In the genomic region with DNA sequence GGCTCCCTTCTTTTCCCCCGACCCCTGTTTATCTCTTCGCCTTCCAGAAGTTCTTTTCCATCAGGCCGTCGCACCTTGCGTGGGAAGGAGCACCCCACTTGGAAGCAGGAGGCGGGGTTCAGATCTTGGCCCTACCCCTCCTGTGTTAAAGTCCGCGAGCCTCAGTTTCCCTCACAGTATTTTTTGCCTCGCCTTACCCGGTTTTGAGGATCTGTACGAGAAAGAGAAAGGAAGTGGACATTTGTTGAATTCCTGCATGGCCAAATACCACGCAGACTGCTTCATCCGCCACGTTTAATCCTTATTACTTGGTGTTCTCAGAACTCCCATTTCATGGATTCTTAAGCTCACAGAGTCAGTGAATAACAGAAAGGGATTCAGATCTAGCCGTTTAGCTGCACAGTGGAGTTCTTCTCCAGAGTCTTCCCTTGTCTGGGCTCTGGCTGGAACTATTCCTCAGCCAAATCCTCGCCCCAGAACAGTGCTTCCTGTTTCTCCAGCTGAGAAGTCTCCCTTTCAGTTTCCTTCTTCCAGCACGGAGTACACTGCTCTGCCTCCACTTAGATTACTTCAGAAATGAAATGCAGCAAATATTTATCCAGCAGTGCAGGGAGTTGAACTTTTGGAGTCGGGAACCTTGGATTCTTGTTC, we compare ENCODE assay signal across 1 cellular context.
TF ChIP-seq lines count a peak whose summit lies in the region.

No MANE protein-coding gene starts in this region.

TF ChIP-seq in HepG2, 621 proteins besides CTCF, POLR2A, EP300 and RAD21 (continued from another document):
- no peak for TF ChIP-seq ZNF720 (CRISPR knock-in tag; IDR thresholded peaks at IDR 0.05)
- TF ChIP-seq NONO (IDR thresholded peaks at IDR 0.05): no peak
- TF ChIP-seq NONO (CRISPR knock-in tag; conservative IDR thresholded peaks at IDR 0.05): no peak
- TF ChIP-seq, protein P1, sequence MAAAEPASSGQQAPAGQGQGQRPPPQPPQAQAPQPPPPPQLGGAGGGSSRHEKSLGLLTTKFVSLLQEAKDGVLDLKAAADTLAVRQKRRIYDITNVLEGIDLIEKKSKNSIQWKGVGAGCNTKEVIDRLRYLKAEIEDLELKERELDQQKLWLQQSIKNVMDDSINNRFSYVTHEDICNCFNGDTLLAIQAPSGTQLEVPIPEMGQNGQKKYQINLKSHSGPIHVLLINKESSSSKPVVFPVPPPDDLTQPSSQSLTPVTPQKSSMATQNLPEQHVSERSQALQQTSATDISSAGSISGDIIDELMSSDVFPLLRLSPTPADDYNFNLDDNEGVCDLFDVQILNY (CRISPR knock-in tag; conservative IDR thresholded peaks at IDR 0.05): no peak
- TF ChIP-seq ZNF709 (CRISPR knock-in tag; IDR thresholded peaks at IDR 0.05): no peak
- no peak for TF ChIP-seq GATA4 (IDR thresholded peaks at IDR 0.05; ENCODE audit: borderline replicate concordance, low read depth)
- no peak for TF ChIP-seq KDM2A (CRISPR knock-in tag; IDR thresholded peaks at IDR 0.05; ENCODE audit: borderline replicate concordance, low read depth)
- TF ChIP-seq ZNF253 (CRISPR knock-in tag; IDR thresholded peaks at IDR 0.05; ENCODE audit: borderline replicate concordance): no peak
- 0 out of 2 replicates have a peak, but pooled peaks have one; percentile 40 for TF ChIP-seq ISX (CRISPR knock-in tag; conservative IDR thresholded peaks at IDR 0.05)
- TF ChIP-seq, protein P2, sequence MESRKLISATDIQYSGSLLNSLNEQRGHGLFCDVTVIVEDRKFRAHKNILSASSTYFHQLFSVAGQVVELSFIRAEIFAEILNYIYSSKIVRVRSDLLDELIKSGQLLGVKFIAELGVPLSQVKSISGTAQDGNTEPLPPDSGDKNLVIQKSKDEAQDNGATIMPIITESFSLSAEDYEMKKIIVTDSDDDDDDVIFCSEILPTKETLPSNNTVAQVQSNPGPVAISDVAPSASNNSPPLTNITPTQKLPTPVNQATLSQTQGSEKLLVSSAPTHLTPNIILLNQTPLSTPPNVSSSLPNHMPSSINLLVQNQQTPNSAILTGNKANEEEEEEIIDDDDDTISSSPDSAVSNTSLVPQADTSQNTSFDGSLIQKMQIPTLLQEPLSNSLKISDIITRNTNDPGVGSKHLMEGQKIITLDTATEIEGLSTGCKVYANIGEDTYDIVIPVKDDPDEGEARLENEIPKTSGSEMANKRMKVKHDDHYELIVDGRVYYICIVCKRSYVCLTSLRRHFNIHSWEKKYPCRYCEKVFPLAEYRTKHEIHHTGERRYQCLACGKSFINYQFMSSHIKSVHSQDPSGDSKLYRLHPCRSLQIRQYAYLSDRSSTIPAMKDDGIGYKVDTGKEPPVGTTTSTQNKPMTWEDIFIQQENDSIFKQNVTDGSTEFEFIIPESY (CRISPR knock-in tag; IDR thresholded peaks at IDR 0.05): no peak
- TF ChIP-seq HMGA1 (CRISPR knock-in tag; conservative IDR thresholded peaks at IDR 0.05): no peak
- TF ChIP-seq ATM (IDR thresholded peaks at IDR 0.05; ENCODE audit: borderline replicate concordance): no peak
- no peak; the same call in 1 of the 2 replicates for TF ChIP-seq ZNF558 (CRISPR knock-in tag; IDR thresholded peaks at IDR 0.05; ENCODE audit: borderline replicate concordance)
- no peak for TF ChIP-seq ZFP36 (IDR thresholded peaks at IDR 0.05; ENCODE audit: borderline replicate concordance, low read depth, low read length, partially characterized antibody)
- TF ChIP-seq, protein P3, sequence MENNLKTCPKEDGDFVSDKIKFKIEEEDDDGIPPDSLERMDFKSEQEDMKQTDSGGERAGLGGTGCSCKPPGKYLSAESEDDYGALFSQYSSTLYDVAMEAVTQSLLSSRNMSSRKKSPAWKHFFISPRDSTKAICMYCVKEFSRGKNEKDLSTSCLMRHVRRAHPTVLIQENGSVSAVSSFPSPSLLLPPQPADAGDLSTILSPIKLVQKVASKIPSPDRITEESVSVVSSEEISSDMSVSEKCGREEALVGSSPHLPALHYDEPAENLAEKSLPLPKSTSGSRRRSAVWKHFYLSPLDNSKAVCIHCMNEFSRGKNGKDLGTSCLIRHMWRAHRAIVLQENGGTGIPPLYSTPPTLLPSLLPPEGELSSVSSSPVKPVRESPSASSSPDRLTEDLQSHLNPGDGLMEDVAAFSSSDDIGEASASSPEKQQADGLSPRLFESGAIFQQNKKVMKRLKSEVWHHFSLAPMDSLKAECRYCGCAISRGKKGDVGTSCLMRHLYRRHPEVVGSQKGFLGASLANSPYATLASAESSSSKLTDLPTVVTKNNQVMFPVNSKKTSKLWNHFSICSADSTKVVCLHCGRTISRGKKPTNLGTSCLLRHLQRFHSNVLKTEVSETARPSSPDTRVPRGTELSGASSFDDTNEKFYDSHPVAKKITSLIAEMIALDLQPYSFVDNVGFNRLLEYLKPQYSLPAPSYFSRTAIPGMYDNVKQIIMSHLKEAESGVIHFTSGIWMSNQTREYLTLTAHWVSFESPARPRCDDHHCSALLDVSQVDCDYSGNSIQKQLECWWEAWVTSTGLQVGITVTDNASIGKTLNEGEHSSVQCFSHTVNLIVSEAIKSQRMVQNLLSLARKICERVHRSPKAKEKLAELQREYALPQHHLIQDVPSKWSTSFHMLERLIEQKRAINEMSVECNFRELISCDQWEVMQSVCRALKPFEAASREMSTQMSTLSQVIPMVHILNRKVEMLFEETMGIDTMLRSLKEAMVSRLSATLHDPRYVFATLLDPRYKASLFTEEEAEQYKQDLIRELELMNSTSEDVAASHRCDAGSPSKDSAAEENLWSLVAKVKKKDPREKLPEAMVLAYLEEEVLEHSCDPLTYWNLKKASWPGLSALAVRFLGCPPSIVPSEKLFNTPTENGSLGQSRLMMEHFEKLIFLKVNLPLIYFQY (CRISPR knock-in tag; IDR thresholded peaks at IDR 0.05; ENCODE audit: borderline replicate concordance): no peak
- no peak for TF ChIP-seq MTF2 (CRISPR knock-in tag; IDR thresholded peaks at IDR 0.05; ENCODE audit: borderline replicate concordance)
- TF ChIP-seq BHLHE40 (IDR thresholded peaks at IDR 0.05; ENCODE audit: low read length): no peak
- TF ChIP-seq DMAP1 (CRISPR knock-in tag; IDR thresholded peaks at IDR 0.05): no peak
- no peak for TF ChIP-seq ZNF138 (CRISPR knock-in tag; IDR thresholded peaks at IDR 0.05; ENCODE audit: low read depth)
- TF ChIP-seq, protein P4, sequence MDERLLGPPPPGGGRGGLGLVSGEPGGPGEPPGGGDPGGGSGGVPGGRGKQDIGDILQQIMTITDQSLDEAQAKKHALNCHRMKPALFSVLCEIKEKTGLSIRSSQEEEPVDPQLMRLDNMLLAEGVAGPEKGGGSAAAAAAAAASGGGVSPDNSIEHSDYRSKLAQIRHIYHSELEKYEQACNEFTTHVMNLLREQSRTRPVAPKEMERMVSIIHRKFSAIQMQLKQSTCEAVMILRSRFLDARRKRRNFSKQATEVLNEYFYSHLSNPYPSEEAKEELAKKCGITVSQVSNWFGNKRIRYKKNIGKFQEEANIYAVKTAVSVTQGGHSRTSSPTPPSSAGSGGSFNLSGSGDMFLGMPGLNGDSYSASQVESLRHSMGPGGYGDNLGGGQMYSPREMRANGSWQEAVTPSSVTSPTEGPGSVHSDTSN (CRISPR knock-in tag; IDR thresholded peaks at IDR 0.05): 0 out of 2 replicates have a peak, but pooled peaks have one; percentile 18
- TF ChIP-seq ZNF724P (CRISPR knock-in tag; IDR thresholded peaks at IDR 0.05; ENCODE audit: borderline replicate concordance): peak; percentile 70; the same call in 1 of the 2 replicates
- TF ChIP-seq ZNF407 (CRISPR knock-in tag; IDR thresholded peaks at IDR 0.05; ENCODE audit: not compliant biosample characterization): no peak
- TF ChIP-seq ZNF589 (CRISPR knock-in tag; conservative IDR thresholded peaks at IDR 0.05): no peak
- no peak for TF ChIP-seq ZBTB7B (CRISPR knock-in tag; IDR thresholded peaks at IDR 0.05)
